In genomic region chr14:100644383-100644782, GRCh38 we compare ENCODE assay signal across 30 cellular contexts. TPM values are rescaled to one million over a fixed set of nuclear protein-coding genes. Genes with fewer than 3 reads are reported as not detected.
DNase-seq lines count a peak whose midpoint lies in the region; ATAC-seq, FAIRE-seq and TF ChIP-seq lines count a peak whose summit lies in the region.
"Had no signal": no experiment of that assay in that cellular context is flagged by ENCODE, and none has a peak within 500 bp of the region (broad histone marks: within the 10 kb centered on the region; RNA-seq: fewer than 3 reads in every experiment).

No MANE protein-coding gene starts in this region.

- CTCF ChIA-PET in Panc1 (lab: Charles Lee): interaction anchor here (1.3 to 2.1 kb wide), 2 partner anchors 120 to 204 kb away, joined by 4 to 6 read pairs; no protein-coding TSS in a partner anchor
- CTCF ChIA-PET in K562 (lab: Yijun Ruan, JAX; ENCODE audit: low intra/inter-chr PET ratio): no interaction called here

- TF ChIP-seq POLR2A in K562 (conservative IDR thresholded peaks at IDR 0.05) (no peak), tibial nerve (IDR thresholded peaks at IDR 0.05) (no peak)

- H3K27me3 ChIP-seq in Panc1 (ENCODE audit: control insufficient read depth, insufficient read depth, low read length): no peaks in the 10 kb centered on the region
- no peaks in the 10 kb centered on the region for H3K27me3 ChIP-seq in K562 (ENCODE audit: control insufficient read depth in 2 of 2, insufficient read depth in 2 of 2, low read length in 2 of 2)
- H3K27me3 ChIP-seq in tibial nerve: no peaks in the 10 kb centered on the region

- no peak for DNase-seq in activated naive CD8-positive, alpha-beta T cell treated with anti-CD3 and anti-CD28 coated beads, Interleukin-2, amount 10 ng/mL, durations not matched to agents 7 days and 5 days
- DNase-seq in activated naive CD8-positive, alpha-beta T cell treated with anti-CD3 and anti-CD28 coated beads, Interleukin-2, amount 50 U/mL, for 24 hours: no peak
- DNase-seq in Panc1 (ENCODE audit: low read depth, low spot score) (no peak), K562 (ENCODE audit: extremely low read depth in 1 of 4, low spot score in 3 of 4) (peak in 1 of 4 experiments; percentile 12), GM03348 (ENCODE audit: low spot score) (no peak), tibial nerve (ENCODE audit: low spot score in 2 of 2) (no peak), coronary artery (ENCODE audit: low spot score) (no peak), cerebellar cortex (ENCODE audit: low spot score) (no peak)
- DNase-seq: activated B cell treated with CpG ODN at 0.5 μM for 24 hours; activated CD4-positive, alpha-beta T cell treated with anti-CD3 and anti-CD28 coated beads, Interleukin-2, amount 50 U/mL, for 48 hours; activated T-cell treated with anti-CD3 and anti-CD28 coated beads for 4 hours; C1 segment of cervical spinal cord; DMS79 treated with DMSO at 0.1 percent for 48 hours; effector memory CD4-positive, alpha-beta T cell; erythroblast; left colon; mammary epithelial cell; NCI-H1048; NCI-H2171; NCI-H510A; RPMI8226; stimulated activated CD4-positive, alpha-beta T cell treated with anti-CD3 and anti-CD28 coated beads, Interleukin-4, amount 100 ng/mL, for 24 hours; tibial artery had no signal

- intact Hi-C loops in Panc1 (cut with micrococcal nuclease; ENCODE audit: unreplicated experiment): no loop called here
- intact Hi-C loops in K562 (cut with micrococcal nuclease): no loop called here

- POLR2A ChIA-PET in activated naive CD8-positive, alpha-beta T cell treated with anti-CD3 and anti-CD28 coated beads, Interleukin-2, amount 10 ng/mL, durations not matched to agents 7 days and 5 days (lab: Charles Lee): interaction anchor here (0.6 to 2.5 kb wide), 3 partner anchors 97 to 1672 kb away, joined by 4 to 15 read pairs (median 4); a partner anchor contains a TSS
- POLR2A ChIA-PET in Panc1 (lab: Charles Lee): no interaction called here
- POLR2A ChIA-PET in K562 (lab: Yijun Ruan, JAX): no interaction called here

- no peak overlapping the region for H3K4me3 ChIP-seq in Panc1 (ENCODE audit: low read depth in 2 of 2, low read length in 2 of 2)
- no peak overlapping the region for H3K4me3 ChIP-seq in K562
- no peak overlapping the region for H3K4me3 ChIP-seq in tibial nerve
- no peak overlapping the region for H3K4me3 ChIP-seq in coronary artery
- H3K4me3 ChIP-seq: mucosa of descending colon, tibial artery had no signal

- H3K4me1 ChIP-seq in Panc1 (ENCODE audit: control insufficient read depth, insufficient read depth, low read length) (peaks cover 14% of the 10 kb centered on the region), K562 (replicated peaks in 1 of 2; ENCODE audit: control insufficient read depth in 2 of 2, insufficient read depth in 2 of 2, low read length in 2 of 2) (peaks cover 22 to 27% of the 10 kb centered on the region in 2 experiments), tibial nerve (peaks cover 0 to 7% (median 3%) of the 10 kb centered on the region in 4 donors)
- H3K4me1 ChIP-seq: tibial artery had no signal

- H3K27ac ChIP-seq in Panc1 (ENCODE audit: low read length) (no peak overlapping the region), K562 (ENCODE audit: extremely low read depth, low read depth, low read length) (peak overlapping the region; percentile 51; the same call in 1 of the 3 replicates), tibial nerve (no peak overlapping the region), coronary artery (no peak overlapping the region)
- H3K27ac ChIP-seq: tibial artery had no signal

- peak overlapping the region; percentile 86 for H3K27ac Mint-ChIP-seq in activated naive CD8-positive, alpha-beta T cell treated with anti-CD3 and anti-CD28 coated beads, Interleukin-2, amount 10 ng/mL, durations not matched to agents 7 days and 5 days
- H3K27ac Mint-ChIP-seq in activated naive CD8-positive, alpha-beta T cell treated with anti-CD3 and anti-CD28 coated beads, Interleukin-2, amount 50 U/mL, for 24 hours: no peak overlapping the region
- H3K27ac Mint-ChIP-seq: activated B cell treated with CpG ODN at 0.5 μM for 24 hours; activated naive CD8-positive, alpha-beta T cell had no signal

- 6% methylated on average over 6 of the region's 6 CpGs for WGBS in K562 (ENCODE audit: insufficient coverage, low coverage, missing lambda C conversion rate)
- 64 to 74% methylated on average over 6 of the region's 6 CpGs for WGBS in tibial nerve, 2 donors

- no peak overlapping the region; a peak in 1 of 4 replicates for H3K9ac ChIP-seq in K562 (ENCODE audit: insufficient read depth in 1 of 2, low read depth in 2 of 2, low read length in 2 of 2)

- peaks cover 2% of the 10 kb centered on the region for H3K9me3 Mint-ChIP-seq in activated naive CD8-positive, alpha-beta T cell treated with anti-CD3 and anti-CD28 coated beads, Interleukin-2, amount 10 ng/mL, durations not matched to agents 7 days and 5 days
- H3K9me3 Mint-ChIP-seq in activated naive CD8-positive, alpha-beta T cell treated with anti-CD3 and anti-CD28 coated beads, Interleukin-2, amount 50 U/mL, for 24 hours: no peaks in the 10 kb centered on the region
- H3K9me3 Mint-ChIP-seq: activated B cell treated with CpG ODN at 0.5 μM for 24 hours; natural killer cell treated with Interleukin-12 subunit alpha and Interleukin-12 subunit beta and Interleukin-15 and Interleukin-18, amount 100 ng/mL, for 72 hours had no signal

- no peaks in the 10 kb centered on the region for H4K20me1 ChIP-seq in K562 (replicated peaks; ENCODE audit: control insufficient read depth, insufficient read depth, low read length)

- in situ Hi-C loops in Panc1 (cut with HindIII; ENCODE audit: low pct_unique_long_range_greater_than_20kb, low sequenced_read_pairs) (no loop called here), K562 (cut with MboI) (no loop called here)

- ATAC-seq in activated naive CD8-positive, alpha-beta T cell treated with anti-CD3 and anti-CD28 coated beads, Interleukin-2, amount 10 ng/mL, durations not matched to agents 7 days and 5 days (ENCODE audit: low read depth): no peak
- ATAC-seq in activated naive CD8-positive, alpha-beta T cell treated with anti-CD3 and anti-CD28 coated beads, Interleukin-2, amount 50 U/mL, for 24 hours: no peak
- ATAC-seq in Panc1: peak; percentile 26; the same call in 1 of the 2 replicates
- ATAC-seq in K562: peak; percentile 21; the same call in 1 of the 3 replicates
- ATAC-seq: left colon; mucosa of descending colon; natural killer cell treated with Interleukin-12 subunit alpha and Interleukin-12 subunit beta and Interleukin-15 and Interleukin-18, amount 100 ng/mL, for 72 hours had no signal

- BruUV-seq in Panc1 (replicated peaks; lab: Mats Ljungman, UMichigan) (no TSS peak), K562 (replicated peaks; lab: Mats Ljungman, UMichigan) (no TSS peak)

- peaks cover 12% of the 10 kb centered on the region for H3K27me3 Mint-ChIP-seq in activated naive CD8-positive, alpha-beta T cell treated with anti-CD3 and anti-CD28 coated beads, Interleukin-2, amount 10 ng/mL, durations not matched to agents 7 days and 5 days
- peaks cover 8% of the 10 kb centered on the region for H3K27me3 Mint-ChIP-seq in activated naive CD8-positive, alpha-beta T cell treated with anti-CD3 and anti-CD28 coated beads, Interleukin-2, amount 50 U/mL, for 24 hours
- H3K27me3 Mint-ChIP-seq: activated naive CD8-positive, alpha-beta T cell had no signal

- TF ChIP-seq RAD21 in K562 (CRISPR knock-in tag; conservative IDR thresholded peaks at IDR 0.05 in 1 of 2, IDR thresholded peaks at IDR 0.05 in 1 of 2): no peak

- peak overlapping the region; percentile 72 for H3K4me3 Mint-ChIP-seq in activated naive CD8-positive, alpha-beta T cell treated with anti-CD3 and anti-CD28 coated beads, Interleukin-2, amount 10 ng/mL, durations not matched to agents 7 days and 5 days
- H3K4me3 Mint-ChIP-seq in activated naive CD8-positive, alpha-beta T cell treated with anti-CD3 and anti-CD28 coated beads, Interleukin-2, amount 50 U/mL, for 24 hours: no peak overlapping the region
- H3K4me3 Mint-ChIP-seq: activated B cell treated with CpG ODN at 0.5 μM for 24 hours had no signal

- no peak for TF ChIP-seq EP300 in K562 (IDR thresholded peaks at IDR 0.05; ENCODE audit: low read length)
- TF ChIP-seq EP300 in tibial nerve (IDR thresholded peaks at IDR 0.05): no peak

- peaks cover 64% of the 10 kb centered on the region for H3K4me1 Mint-ChIP-seq in activated naive CD8-positive, alpha-beta T cell treated with anti-CD3 and anti-CD28 coated beads, Interleukin-2, amount 10 ng/mL, durations not matched to agents 7 days and 5 days
- peaks cover 41% of the 10 kb centered on the region for H3K4me1 Mint-ChIP-seq in activated naive CD8-positive, alpha-beta T cell treated with anti-CD3 and anti-CD28 coated beads, Interleukin-2, amount 50 U/mL, for 24 hours

- TF ChIP-seq CTCF in Panc1 (IDR thresholded peaks at IDR 0.05) (no peak), K562 (IDR thresholded peaks at IDR 0.05 in 2 of 3, conservative IDR thresholded peaks at IDR 0.05 in 1 of 3; ENCODE audit: insufficient read depth in 2 of 3, low read depth in 1 of 3, low read length in 3 of 3) (no peak), tibial nerve (IDR thresholded peaks at IDR 0.05) (no peak), coronary artery (IDR thresholded peaks at IDR 0.05) (no peak)

- peaks cover 2% of the 10 kb centered on the region for H3K9me1 ChIP-seq in K562 (ENCODE audit: control insufficient read depth, insufficient read depth, low read length)

- no peaks in the 10 kb centered on the region for H3K79me2 ChIP-seq in K562 (ENCODE audit: control insufficient read depth, insufficient read depth, low read length)

- H3K4me2 ChIP-seq in K562 (ENCODE audit: insufficient read depth, low read length): peak overlapping the region; percentile 36; the same call in 1 of the 2 replicates

- H3K36me3 Mint-ChIP-seq in activated naive CD8-positive, alpha-beta T cell treated with anti-CD3 and anti-CD28 coated beads, Interleukin-2, amount 10 ng/mL, durations not matched to agents 7 days and 5 days: peaks cover 2% of the 10 kb centered on the region
- no peaks in the 10 kb centered on the region for H3K36me3 Mint-ChIP-seq in activated naive CD8-positive, alpha-beta T cell treated with anti-CD3 and anti-CD28 coated beads, Interleukin-2, amount 50 U/mL, for 24 hours (ENCODE audit: low read depth)
- H3K36me3 Mint-ChIP-seq: activated naive CD8-positive, alpha-beta T cell had no signal

- peaks cover 5% of the 10 kb centered on the region; the same call in 1 of the 2 replicates for H3K9me3 ChIP-seq in Panc1 (ENCODE audit: control insufficient read depth, insufficient read depth, low read depth, low read length)
- H3K9me3 ChIP-seq in K562 (replicated peaks; ENCODE audit: control insufficient read depth, insufficient read depth, low read depth, low read length): no peaks in the 10 kb centered on the region
- H3K9me3 ChIP-seq in tibial nerve: peaks cover 0 to 2% (median 0%) of the 10 kb centered on the region in 4 donors
- H3K9me3 ChIP-seq: mucosa of descending colon, tibial artery had no signal

- H3K36me3 ChIP-seq in Panc1 (ENCODE audit: control insufficient read depth, insufficient read depth, low read length): no peaks in the 10 kb centered on the region
- no peaks in the 10 kb centered on the region for H3K36me3 ChIP-seq in K562 (ENCODE audit: control insufficient read depth, insufficient read depth, low read length)
- H3K36me3 ChIP-seq in tibial nerve: no peaks in the 10 kb centered on the region
- H3K36me3 ChIP-seq: tibial artery had no signal

- no peak for FAIRE-seq in K562 (lab: Jason Lieb, UNC)
- FAIRE-seq: bronchial epithelial cell, colon had no signal

- peak overlapping the region; percentile 77; the same call in 1 of the 2 replicates for H2AFZ ChIP-seq in K562 (ENCODE audit: low read depth, low read length)

RNA-seq across cellular contexts. Expression of gene BEGAIN, which starts 57.2 kb away (rescaled TPM):
- total RNA-seq in activated naive CD8-positive, alpha-beta T cell treated with anti-CD3 and anti-CD28 coated beads, Interleukin-2, amount 10 ng/mL, durations not matched to agents 7 days and 5 days: 1 to 10 TPM; 1.5 to 2.3 TPM
- total RNA-seq in Panc1 (2021; ENCODE audit: unreplicated experiment) (26.5 TPM), K562 (2014; rRNA removed) (0.20 and 0.68 TPM in 2 replicates), K562 (2014; rRNA removed; fragmentation: Illumina TruSeq; extraction: Trizol) (0.10 TPM in 1 of 2 replicates, not detected in the other), K562 (2015; rRNA removed; fragmentation: Illumina TruSeq; extraction: Trizol) (0.11 and 0.40 TPM in 2 replicates), K562 (2021) (0.55 and 1.1 TPM in 2 replicates), tibial nerve (10 to 100 TPM in 2 of 4 donors, 1 to 10 TPM in 2; 9.6 to 17.0 (median 11.6) TPM)
- 37.2 TPM for polyA plus RNA-seq in Panc1 (2012; ENCODE audit: insufficient read length)
- total RNA-seq in K562 (2011; cell fraction: chromatin; rRNA removed; ENCODE audit: low replicate concordance): 1.2 and 3.3 TPM in 2 replicates
- 0.53 and 2.2 TPM in 2 replicates for total RNA-seq in K562 (2011; cell fraction: nucleolus; rRNA removed)
- total RNA-seq in K562 (2011; cell fraction: nucleoplasm; rRNA removed): 0.31 and 0.95 TPM in 2 replicates
- polyA plus RNA-seq in K562 (2011; rRNA removed) (0.54 and 1.4 TPM in 2 replicates), K562 (2014; fragmentation: Illumina TruSeq; extraction: Trizol) (0.07 and 0.50 TPM in 2 replicates), K562 (2014; fragmentation: Nextera tagmentation; extraction: Ambion mirVana) (not detected), K562 (2014; rRNA removed) (0.62 and 1.7 TPM in 2 replicates)
- 1.5 TPM in 2 replicates for polyA plus RNA-seq in K562 (2011; cell fraction: cytosol; rRNA removed)
- polyA plus RNA-seq in K562 (2011; cell fraction: nucleus; rRNA removed): 5.2 and 5.3 TPM in 2 replicates
- polyA plus RNA-seq in K562 (2012): 0.25 and 0.51 TPM in 2 replicates
- 0.45 and 1.1 TPM in 2 replicates for polyA minus RNA-seq in K562 (2011; rRNA and poly(A)+ RNA removed)
- 0.86 and 2.7 TPM in 2 replicates for polyA minus RNA-seq in K562 (2011; cell fraction: cytosol; rRNA and poly(A)+ RNA removed)
- 0.81 and 1.3 TPM in 2 replicates for polyA minus RNA-seq in K562 (2011; cell fraction: nucleus; rRNA and poly(A)+ RNA removed)
- total RNA-seq: activated B cell treated with CpG ODN at 0.5 μM for 24 hours; glomerular endothelial cell; LHCN-M2; natural killer cell treated with Interleukin-12 subunit alpha and Interleukin-12 subunit beta and Interleukin-15 and Interleukin-18, amount 100 ng/mL, for 72 hours had no signal

Comparison
In these comparisons a context has a peak if more than half of its experiments do, and no peak if none do; other contexts are left out.
1. ATAC-seq: peak in Panc1 (single experiment) and K562 (single experiment); none in activated naive CD8-positive, alpha-beta T cell treated with anti-CD3 and anti-CD28 coated beads, Interleukin-2, amount 10 ng/mL, durations not matched to agents 7 days and 5 days (single experiment) and activated naive CD8-positive, alpha-beta T cell treated with anti-CD3 and anti-CD28 coated beads, Interleukin-2, amount 50 U/mL, for 24 hours (single experiment).